In genomic region chr18:59846814-59847490, GRCh38 we compare ENCODE assay signal across 9 cellular contexts. TPM values are rescaled to one million over a fixed set of nuclear protein-coding genes. Genes with fewer than 3 reads are reported as not detected.
A peak's percentile ranks its signal among the peaks of the same experiment; 100 is the strongest.
DNase-seq lines count a peak whose midpoint lies in the region; ATAC-seq, FAIRE-seq and TF ChIP-seq lines count a peak whose summit lies in the region.
"Had no signal": no experiment of that assay in that cellular context is flagged by ENCODE, and none has a peak within 500 bp of the region (broad histone marks: within the 10 kb centered on the region; RNA-seq: fewer than 3 reads in every experiment).

No MANE protein-coding gene starts in this region.

- no peaks in the 10 kb centered on the region for H3K9me3 Mint-ChIP-seq in stimulated activated memory B cell treated with anti-CD40 and anti-IgM and Interleukin-4, amounts not matched to agents 10 μg/mL and 1 μg/mL and 100 μg/mL, for 72 hours

- no peaks in the 10 kb centered on the region for H3K27me3 ChIP-seq in MG63
- no peaks in the 10 kb centered on the region for H3K27me3 ChIP-seq in tibial artery

- H3K27ac ChIP-seq in tibial artery = no peak overlapping the region
- H3K27ac ChIP-seq: SK-N-MC had no signal

- intact Hi-C loops in tibial artery (cut with DNase I; ENCODE audit: low total_unique reads) = no loop called here

- H3K36me3 ChIP-seq in MG63 = no peaks in the 10 kb centered on the region
- no peaks in the 10 kb centered on the region for H3K36me3 ChIP-seq in tibial artery

- peak; percentile 78 for FAIRE-seq in H54 (lab: Jason Lieb, UNC)

- TF ChIP-seq POLR2A in H54 (IDR thresholded peaks at IDR 0.05; ENCODE audit: low read depth, low read length) = no peak

- no peaks in the 10 kb centered on the region for H3K36me3 Mint-ChIP-seq in stimulated activated memory B cell treated with anti-CD40 and anti-IgM and Interleukin-4, amounts not matched to agents 10 μg/mL and 1 μg/mL and 100 μg/mL, for 72 hours

- H3K4me3 ChIP-seq in MG63 = no peak overlapping the region
- H3K4me3 ChIP-seq in tibial artery = no peak overlapping the region
- H3K4me3 ChIP-seq: SK-N-MC had no signal

- H3K9me3 ChIP-seq in MG63 (no peaks in the 10 kb centered on the region), tibial artery (no peaks in the 10 kb centered on the region)

- H3K4me3 Mint-ChIP-seq in stimulated activated memory B cell treated with anti-CD40 and anti-IgM and Interleukin-4, amounts not matched to agents 10 μg/mL and 1 μg/mL and 100 μg/mL, for 72 hours = peak overlapping the region; percentile 6

- peaks cover 28% of the 10 kb centered on the region for H3K4me1 Mint-ChIP-seq in stimulated activated memory B cell treated with anti-CD40 and anti-IgM and Interleukin-4, amounts not matched to agents 10 μg/mL and 1 μg/mL and 100 μg/mL, for 72 hours

- DNase-seq in H54 (ENCODE audit: insufficient read length, low spot score) (peak; percentile 44), MG63 (peak; percentile 63), activated gamma-delta T cell treated with Interleukin-2 at 50 U/mL for 16 hours (no peak), tibial artery (no peak), epidermal melanocyte (ENCODE audit: insufficient read length, low spot score) (no peak)

- H3K4me1 ChIP-seq in tibial artery = no peaks in the 10 kb centered on the region

- ATAC-seq in GM18517 (IDR thresholded peaks at IDR 0.05; ENCODE audit: unreplicated experiment) (peak; percentile 96), esophagus mucosa (peak; percentile 73)
- ATAC-seq in stimulated activated memory B cell treated with anti-CD40 and anti-IgM and Interleukin-4, amounts not matched to agents 10 μg/mL and 1 μg/mL and 100 μg/mL, for 72 hours = peak; percentile 93

- H3K27me3 Mint-ChIP-seq in stimulated activated memory B cell treated with anti-CD40 and anti-IgM and Interleukin-4, amounts not matched to agents 10 μg/mL and 1 μg/mL and 100 μg/mL, for 72 hours = no peaks in the 10 kb centered on the region

- TF ChIP-seq CTCF in tibial artery (IDR thresholded peaks at IDR 0.05) = no peak

- peak overlapping the region; percentile 90 for H3K27ac Mint-ChIP-seq in stimulated activated memory B cell treated with anti-CD40 and anti-IgM and Interleukin-4, amounts not matched to agents 10 μg/mL and 1 μg/mL and 100 μg/mL, for 72 hours

RNA-seq across cellular contexts. Expression of gene PMAIP1, which starts 52.8 kb away (rescaled TPM):
- 14.1 and 17.6 TPM in 2 replicates for total RNA-seq in MG63 (2014; rRNA removed; shearing (Covaris generic); ENCODE audit: low replicate concordance)
- 11.6 TPM for total RNA-seq in esophagus mucosa

Comparison
In these comparisons a context has a peak if more than half of its experiments do, and no peak if none do; other contexts are left out.
1. DNase-seq: peak in H54 (single experiment) and MG63 (single experiment); none in activated gamma-delta T cell treated with Interleukin-2 at 50 U/mL for 16 hours (single experiment), tibial artery (0 of 2) and epidermal melanocyte (single experiment).
2. Peak in every context shown above with its lines, with median percentiles within 50 percentile points of each other: ATAC-seq.